Comparison of ENCODE assay signal across 1 cellular context in genomic region chr9:86275962-86276361, GRCh38.
TF ChIP-seq lines count a peak whose summit lies in the region.

No MANE protein-coding gene starts in this region.

TF ChIP-seq in HCT116, 20 proteins besides CTCF, POLR2A, EP300 and RAD21:
- TF ChIP-seq MAX (IDR thresholded peaks at IDR 0.05) (no peak), ELF1 (IDR thresholded peaks at IDR 0.05; ENCODE audit: borderline replicate concordance, low read depth) (no peak), ZBTB33 (IDR thresholded peaks at IDR 0.05; ENCODE audit: extremely low read depth, insufficient replicate concordance, low read length) (no peak), EGR1 (IDR thresholded peaks at IDR 0.05; ENCODE audit: low read depth) (no peak), SRF (IDR thresholded peaks at IDR 0.05; ENCODE audit: low read depth) (no peak)
